In the genomic region with DNA sequence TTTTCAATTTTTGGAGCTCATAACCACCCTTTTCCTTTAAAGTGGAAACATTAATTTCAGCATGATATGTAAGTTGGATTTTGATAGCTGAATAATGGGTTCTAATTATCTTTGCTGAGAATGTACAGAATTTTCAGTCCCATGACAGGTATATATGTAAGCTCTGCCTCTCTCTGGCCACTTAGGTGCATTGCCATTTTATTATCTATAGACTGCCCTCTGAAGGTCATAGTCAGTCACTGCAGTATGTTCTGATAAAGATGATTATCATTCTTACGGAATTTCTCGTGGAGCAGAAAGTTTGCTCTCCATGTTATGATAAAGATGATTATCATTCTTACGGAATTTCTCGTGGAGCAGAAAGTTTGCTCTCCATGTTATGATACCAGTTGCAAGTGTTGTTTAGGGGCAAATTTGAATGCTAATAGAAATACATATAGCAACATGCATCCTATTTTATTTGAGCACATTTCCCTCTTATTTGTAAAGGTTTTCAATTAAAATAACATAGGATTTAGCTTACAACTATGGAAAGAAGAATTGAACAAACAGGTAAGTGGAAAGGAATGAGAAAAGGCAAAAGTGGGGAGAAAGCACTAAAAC, we compare ENCODE assay signal across 8 cellular contexts. TPM values are rescaled to one million over a fixed set of nuclear protein-coding genes. Genes with fewer than 3 reads are reported as not detected.
DNase-seq lines count a peak whose midpoint lies in the region; ATAC-seq, FAIRE-seq and TF ChIP-seq lines count a peak whose summit lies in the region.

No MANE protein-coding gene starts in this region.

- H3K9me3 Mint-ChIP-seq in activated CD8-positive, alpha-beta T cell treated with anti-CD3 and anti-CD28 coated beads for 36 hours: no peaks in the 10 kb centered on the region
- H3K9me3 Mint-ChIP-seq in activated CD4-positive, alpha-beta memory T cell treated with anti-CD3 and anti-CD28 coated beads for 36 hours: no peaks in the 10 kb centered on the region

- peak; percentile 90 for FAIRE-seq in D721Med (lab: Jason Lieb, UNC)
- FAIRE-seq in keratinocyte (lab: Jason Lieb, UNC): peak; percentile 69

- TF ChIP-seq CTCF in D721Med (IDR thresholded peaks at IDR 0.05; ENCODE audit: insufficient read depth, missing control alignments): peak; percentile 80
- TF ChIP-seq CTCF in activated CD8-positive, alpha-beta T cell treated with anti-CD3 and anti-CD28 coated beads for 36 hours (IDR thresholded peaks at IDR 0.05): peak; percentile 85
- peak in 2 of 3 experiments; percentile 67 to 84 for TF ChIP-seq CTCF in keratinocyte (optimal IDR thresholded peaks at IDR 0.05 in 1 of 3, IDR thresholded peaks at IDR 0.05 in 1 of 3, conservative IDR thresholded peaks at IDR 0.05 in 1 of 3; ENCODE audit: extremely low read depth in 1 of 3, insufficient read depth in 2 of 3, low read length in 3 of 3)

- no peak overlapping the region for H2AFZ ChIP-seq in keratinocyte (ENCODE audit: control insufficient read depth, low read length)

- POLR2A ChIA-PET in activated CD8-positive, alpha-beta T cell treated with anti-CD3 and anti-CD28 coated beads for 36 hours (lab: Charles Lee): no interaction called here
- POLR2A ChIA-PET in activated CD4-positive, alpha-beta memory T cell treated with anti-CD3 and anti-CD28 coated beads for 36 hours (lab: Charles Lee): no interaction called here

- no peaks in the 10 kb centered on the region for H3K36me3 Mint-ChIP-seq in activated CD8-positive, alpha-beta T cell treated with anti-CD3 and anti-CD28 coated beads for 36 hours (ENCODE audit: low read depth)
- no peaks in the 10 kb centered on the region for H3K36me3 Mint-ChIP-seq in activated CD4-positive, alpha-beta memory T cell treated with anti-CD3 and anti-CD28 coated beads for 36 hours

- H3K27ac ChIP-seq in keratinocyte (ENCODE audit: control insufficient read depth, insufficient read depth, low read length): no peak overlapping the region

- peaks cover 6% of the 10 kb centered on the region for H3K27me3 Mint-ChIP-seq in activated CD8-positive, alpha-beta T cell treated with anti-CD3 and anti-CD28 coated beads for 36 hours
- peaks cover 15% of the 10 kb centered on the region for H3K27me3 Mint-ChIP-seq in activated CD4-positive, alpha-beta memory T cell treated with anti-CD3 and anti-CD28 coated beads for 36 hours

- CTCF ChIA-PET in activated CD8-positive, alpha-beta T cell treated with anti-CD3 and anti-CD28 coated beads for 36 hours (lab: Charles Lee): interaction anchor here (0.7 to 3.8 kb wide), 34 partner anchors 8 to 444 kb away, joined by 3 to 39 read pairs (median 3); no protein-coding TSS in a partner anchor
- CTCF ChIA-PET in activated CD4-positive, alpha-beta memory T cell treated with anti-CD3 and anti-CD28 coated beads for 36 hours (lab: Charles Lee): interaction anchor here (0.6 to 2.7 kb wide), 24 partner anchors 8 to 744 kb away, joined by 3 to 19 read pairs (median 4); partner anchors contain the start of gene ANKRD17

- H3K9me1 ChIP-seq in keratinocyte (ENCODE audit: control insufficient read depth, extremely low read depth, insufficient read depth, low read length): no peaks in the 10 kb centered on the region

- no peak for DNase-seq in D721Med (ENCODE audit: insufficient read length, low spot score)
- DNase-seq in NCI-H2029 treated with DMSO at 0.1 percent for 48 hours (lab: John Stamatoyannopoulos, UW): peak; percentile 44
- DNase-seq in activated CD8-positive, alpha-beta T cell treated with anti-CD3 and anti-CD28 coated beads for 36 hours: peak; percentile 13
- peak; percentile 46 for DNase-seq in keratinocyte (ENCODE audit: low read depth, low spot score)
- no peak for DNase-seq in central memory CD4-positive, alpha-beta T cell
- no peak for DNase-seq in activated CD4-positive, alpha-beta memory T cell treated with anti-CD3 and anti-CD28 coated beads for 36 hours

- no peak overlapping the region for H3K27ac Mint-ChIP-seq in activated CD8-positive, alpha-beta T cell treated with anti-CD3 and anti-CD28 coated beads for 36 hours
- H3K27ac Mint-ChIP-seq in activated CD4-positive, alpha-beta memory T cell treated with anti-CD3 and anti-CD28 coated beads for 36 hours: no peak overlapping the region

- H4K20me1 ChIP-seq in keratinocyte (ENCODE audit: control insufficient read depth, extremely low read depth, insufficient read depth, low read length): no peaks in the 10 kb centered on the region

- no peak overlapping the region for H3K4me3 ChIP-seq in keratinocyte (ENCODE audit: control insufficient read depth in 2 of 3, extremely low read depth in 1 of 3, insufficient read depth in 2 of 3, low read depth in 1 of 3, low read length in 3 of 3)

- no peaks in the 10 kb centered on the region for H3K79me2 ChIP-seq in keratinocyte (ENCODE audit: control insufficient read depth, insufficient read depth, low read length)

- ATAC-seq in GM18907 (IDR thresholded peaks at IDR 0.05; ENCODE audit: unreplicated experiment): peak; percentile 100
- peak; percentile 98 for ATAC-seq in HG03025 (IDR thresholded peaks at IDR 0.05; ENCODE audit: low FRiP score, unreplicated experiment)
- peak; percentile 93 for ATAC-seq in activated CD8-positive, alpha-beta T cell treated with anti-CD3 and anti-CD28 coated beads for 36 hours

- no peaks in the 10 kb centered on the region for H3K27me3 ChIP-seq in keratinocyte (ENCODE audit: control insufficient read depth, extremely low read depth, insufficient read depth, low read length)

- H3K4me1 ChIP-seq in keratinocyte (ENCODE audit: control insufficient read depth, extremely low read depth, insufficient read depth, low read length): peaks cover 27% of the 10 kb centered on the region

- H3K9ac ChIP-seq in keratinocyte (ENCODE audit: control insufficient read depth, extremely low read depth, insufficient read depth, low read length): no peak overlapping the region

- H3K36me3 ChIP-seq in keratinocyte (ENCODE audit: control insufficient read depth in 2 of 2, extremely low read depth in 1 of 2, insufficient read depth in 2 of 2, low read length in 2 of 2): no peaks in the 10 kb centered on the region

- intact Hi-C loops in activated CD8-positive, alpha-beta T cell treated with anti-CD3 and anti-CD28 coated beads for 36 hours (cut with micrococcal nuclease): loop anchor here (5.0 kb wide), 1 partner anchor 134 kb away; no protein-coding TSS in a partner anchor
- intact Hi-C loops in activated CD4-positive, alpha-beta memory T cell treated with anti-CD3 and anti-CD28 coated beads for 36 hours (cut with micrococcal nuclease): loop anchor here (1.0 to 10.0 kb wide), 5 partner anchors 102 to 742 kb away; partner anchors contain the start of gene ANKRD17

- dilution Hi-C loops in keratinocyte (cut with MboI; ENCODE audit: extremely low pct_ligation_motif_present, low sequenced_read_pairs): no loop called here

- no peak overlapping the region for H3K4me3 Mint-ChIP-seq in activated CD8-positive, alpha-beta T cell treated with anti-CD3 and anti-CD28 coated beads for 36 hours
- H3K4me3 Mint-ChIP-seq in activated CD4-positive, alpha-beta memory T cell treated with anti-CD3 and anti-CD28 coated beads for 36 hours: no peak overlapping the region

- H3K4me2 ChIP-seq in keratinocyte (ENCODE audit: control insufficient read depth, extremely low read depth, insufficient read depth, low read depth, low read length): no peak overlapping the region

- H3K4me1 Mint-ChIP-seq in activated CD8-positive, alpha-beta T cell treated with anti-CD3 and anti-CD28 coated beads for 36 hours (ENCODE audit: low read depth): no peaks in the 10 kb centered on the region
- H3K4me1 Mint-ChIP-seq in activated CD4-positive, alpha-beta memory T cell treated with anti-CD3 and anti-CD28 coated beads for 36 hours (ENCODE audit: low read depth): no peaks in the 10 kb centered on the region

- no peaks in the 10 kb centered on the region for H3K9me3 ChIP-seq in keratinocyte (ENCODE audit: control insufficient read depth, low read depth, low read length)

RNA-seq across cellular contexts. Expression of gene AFP, which starts 10.4 kb away (rescaled TPM):
- not detected for total RNA-seq in activated CD8-positive, alpha-beta T cell treated with anti-CD3 and anti-CD28 coated beads for 36 hours
- 1.3 to 2.8 TPM (median 1.8 TPM) in 3 replicates for polyA plus RNA-seq in keratinocyte
- polyA plus RNA-seq in keratinocyte (2011; ENCODE audit: low read depth): 2.0 TPM
- polyA plus RNA-seq in keratinocyte (2011; cell fraction: cytosol; rRNA removed): 1.8 and 4.1 TPM in 2 replicates
- 0.27 and 1.3 TPM in 2 replicates for polyA plus RNA-seq in keratinocyte (2011; cell fraction: nucleus; rRNA removed)
- 1.2 and 1.4 TPM in 2 replicates for polyA plus RNA-seq in keratinocyte (2012; ENCODE audit: low replicate concordance)
- polyA minus RNA-seq in keratinocyte: 0.92 TPM in 1 of 3 replicates, not detected in the others
- not detected for polyA minus RNA-seq in keratinocyte (2011; cell fraction: cytosol; rRNA and poly(A)+ RNA removed)
- polyA minus RNA-seq in keratinocyte (2011; cell fraction: nucleus; rRNA and poly(A)+ RNA removed): 1.3 TPM in 1 of 2 replicates, not detected in the other
- total RNA-seq in activated CD4-positive, alpha-beta memory T cell treated with anti-CD3 and anti-CD28 coated beads for 36 hours: not detected

RNA-seq across cellular contexts. Expression of gene AFM, which starts 35.1 kb away (rescaled TPM):
- not detected for total RNA-seq in activated CD8-positive, alpha-beta T cell treated with anti-CD3 and anti-CD28 coated beads for 36 hours
- polyA plus RNA-seq in keratinocyte: 0.02 to 0.03 TPM in 2 of 3 replicates, not detected in the other
- not detected for polyA plus RNA-seq in keratinocyte (2011; ENCODE audit: low read depth)
- 0.03 TPM in 1 of 2 replicates, not detected in the other for polyA plus RNA-seq in keratinocyte (2011; cell fraction: cytosol; rRNA removed)
- not detected in 2 replicates for polyA plus RNA-seq in keratinocyte (2011; cell fraction: nucleus; rRNA removed)
- 0.10 TPM in 1 of 2 replicates, not detected in the other for polyA plus RNA-seq in keratinocyte (2012; ENCODE audit: low replicate concordance)
- 0.10 TPM in 1 of 3 replicates, not detected in the others for polyA minus RNA-seq in keratinocyte
- not detected for polyA minus RNA-seq in keratinocyte (2011; cell fraction: cytosol; rRNA and poly(A)+ RNA removed)
- polyA minus RNA-seq in keratinocyte (2011; cell fraction: nucleus; rRNA and poly(A)+ RNA removed): not detected in 2 replicates
- not detected for total RNA-seq in activated CD4-positive, alpha-beta memory T cell treated with anti-CD3 and anti-CD28 coated beads for 36 hours

RNA-seq across cellular contexts. Expression of gene ALB, which starts 42.4 kb away (rescaled TPM):
- total RNA-seq in activated CD8-positive, alpha-beta T cell treated with anti-CD3 and anti-CD28 coated beads for 36 hours: not detected
- polyA plus RNA-seq in keratinocyte: not detected in 3 replicates
- polyA plus RNA-seq in keratinocyte (2011; ENCODE audit: low read depth): 2.3 TPM
- polyA plus RNA-seq in keratinocyte (2011; cell fraction: cytosol; rRNA removed): not detected in 2 replicates
- polyA plus RNA-seq in keratinocyte (2011; cell fraction: nucleus; rRNA removed): 0.39 TPM in 1 of 2 replicates, not detected in the other
- 3.3 TPM in 1 of 2 replicates, not detected in the other for polyA plus RNA-seq in keratinocyte (2012; ENCODE audit: low replicate concordance)
- 0.45 to 3.3 TPM (median 0.53 TPM) in 3 replicates for polyA minus RNA-seq in keratinocyte
- polyA minus RNA-seq in keratinocyte (2011; cell fraction: cytosol; rRNA and poly(A)+ RNA removed): not detected
- not detected in 2 replicates for polyA minus RNA-seq in keratinocyte (2011; cell fraction: nucleus; rRNA and poly(A)+ RNA removed)
- not detected for total RNA-seq in activated CD4-positive, alpha-beta memory T cell treated with anti-CD3 and anti-CD28 coated beads for 36 hours

Comparison
In these comparisons a context has a peak if more than half of its experiments do, and no peak if none do; other contexts are left out.
1. DNase-seq: peak in NCI-H2029 treated with DMSO at 0.1 percent for 48 hours (single experiment), activated CD8-positive, alpha-beta T cell treated with anti-CD3 and anti-CD28 coated beads for 36 hours (single experiment) and keratinocyte (single experiment); none in D721Med (single experiment), central memory CD4-positive, alpha-beta T cell (single experiment) and activated CD4-positive, alpha-beta memory T cell treated with anti-CD3 and anti-CD28 coated beads for 36 hours (single experiment).
2. Peak in every context shown above with its lines, with median percentiles within 50 percentile points of each other: CTCF ChIP-seq and ATAC-seq.